ENCODE assay signal across 8 cellular contexts in the genomic region with DNA sequence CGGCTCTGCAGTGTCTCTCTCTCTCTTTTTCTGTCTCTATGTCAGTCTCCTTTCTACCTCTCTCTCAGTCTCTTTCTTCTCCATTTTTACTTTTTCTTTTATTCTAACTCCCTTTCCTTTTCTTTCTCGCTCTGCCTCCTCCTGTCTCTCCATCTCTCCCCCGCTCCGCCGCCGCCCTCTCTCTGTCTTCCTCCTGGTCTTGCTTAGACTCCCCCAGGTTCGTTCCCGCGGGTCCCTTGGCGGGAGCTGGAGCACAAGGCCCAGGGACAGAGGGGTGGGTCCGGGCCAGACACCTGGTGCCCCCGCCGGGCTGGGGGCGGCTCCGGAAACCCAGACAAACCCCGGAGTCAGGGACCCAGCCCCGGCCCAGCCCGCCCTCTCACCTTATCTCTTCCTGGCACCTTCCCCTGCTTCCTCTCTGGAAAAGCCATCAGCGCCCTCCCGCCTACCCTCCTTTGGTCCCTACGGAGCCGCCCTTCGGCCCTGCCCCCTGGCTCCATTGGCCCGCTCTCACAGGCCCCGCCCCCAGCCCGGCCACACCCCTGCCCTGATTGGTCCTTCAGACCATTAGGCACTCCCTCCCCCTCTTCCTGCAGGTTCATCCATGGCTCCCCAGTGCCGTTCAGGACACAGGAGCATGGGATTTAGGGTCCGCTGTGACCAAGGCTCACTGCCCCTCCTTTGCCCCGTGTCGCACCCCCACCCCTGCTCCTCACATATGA. TPM values are rescaled to one million over a fixed set of nuclear protein-coding genes. Genes with fewer than 3 reads are reported as not detected.
A peak's percentile ranks its signal among the peaks of the same experiment; 100 is the strongest.
DNase-seq lines count a peak whose midpoint lies in the region; ATAC-seq and TF ChIP-seq lines count a peak whose summit lies in the region.

No MANE protein-coding gene starts in this region.

- peaks cover 5% of the 10 kb centered on the region for H3K27me3 ChIP-seq in effector memory CD4-positive, alpha-beta T cell (replicated peaks; ENCODE audit: control insufficient read depth, insufficient read depth, low read length, poor library complexity, severe bottlenecking)
- no peaks in the 10 kb centered on the region for H3K27me3 ChIP-seq in testis

- no peaks in the 10 kb centered on the region for H3K9me3 ChIP-seq in effector memory CD4-positive, alpha-beta T cell (ENCODE audit: control insufficient read depth, low read length)
- H3K9me3 ChIP-seq in mucosa of descending colon (no peaks in the 10 kb centered on the region), testis (no peaks in the 10 kb centered on the region)

- ATAC-seq in activated CD4-positive, CD25-positive, alpha-beta regulatory T cell treated with anti-CD3 and anti-CD28 coated beads, Interleukin-2, amount 50 U/mL, for 24 hours: peak; percentile 63 to 76
- ATAC-seq in mucosa of descending colon: peak; percentile 89
- ATAC-seq in HG03097 (IDR thresholded peaks at IDR 0.05; ENCODE audit: low FRiP score, unreplicated experiment): no peak
- ATAC-seq in GM18907 (IDR thresholded peaks at IDR 0.05; ENCODE audit: unreplicated experiment): no peak

- WGBS in testis, 2 donors: 29 to 31% methylated on average over 30 of the region's 30 CpGs

- no peak for TF ChIP-seq POLR2A in testis (IDR thresholded peaks at IDR 0.05)

- peak overlapping the region; percentile 35 for H3K4me3 ChIP-seq in effector memory CD4-positive, alpha-beta T cell (ENCODE audit: insufficient read depth, low read depth, low read length, poor library complexity, severe bottlenecking)
- H3K4me3 ChIP-seq in mucosa of descending colon: no peak overlapping the region
- H3K4me3 ChIP-seq in testis: peak overlapping the region in 1 of 2 donors; percentile 27

- no peaks in the 10 kb centered on the region for H3K4me1 ChIP-seq in effector memory CD4-positive, alpha-beta T cell (ENCODE audit: control insufficient read depth, insufficient read depth, low read length, poor library complexity, severe bottlenecking)
- H3K4me1 ChIP-seq in mucosa of descending colon (ENCODE audit: low read depth): peaks cover 13% of the 10 kb centered on the region
- peaks cover 9% of the 10 kb centered on the region for H3K4me1 ChIP-seq in testis

- no peak for TF ChIP-seq CTCF in mucosa of descending colon (IDR thresholded peaks at IDR 0.05)
- TF ChIP-seq CTCF in testis (IDR thresholded peaks at IDR 0.05): no peak

- intact Hi-C loops in mucosa of descending colon (cut with DNase I, micrococcal nuclease): no loop called here
- intact Hi-C loops in testis (cut with DNase I; ENCODE audit: low total_unique reads): no loop called here

- peak; percentile 25 for DNase-seq in NCI-H2029 (lab: John Stamatoyannopoulos, UW)
- DNase-seq in NCI-H2029 treated with DMSO at 0.1 percent for 48 hours (lab: John Stamatoyannopoulos, UW): no peak
- DNase-seq in effector memory CD4-positive, alpha-beta T cell: no peak
- DNase-seq in mucosa of descending colon: peak; percentile 44 to 75 (median 60)
- DNase-seq in testis: peak; percentile 74

- no peaks in the 10 kb centered on the region for H3K36me3 ChIP-seq in effector memory CD4-positive, alpha-beta T cell (ENCODE audit: control insufficient read depth, insufficient read depth, low read length)
- H3K36me3 ChIP-seq in mucosa of descending colon (ENCODE audit: low read depth): no peaks in the 10 kb centered on the region
- H3K36me3 ChIP-seq in testis (ENCODE audit: low read depth, missing control alignments): no peaks in the 10 kb centered on the region

- no peak overlapping the region for H3K27ac ChIP-seq in effector memory CD4-positive, alpha-beta T cell (ENCODE audit: insufficient read depth, low read length, poor library complexity, severe bottlenecking)
- peak overlapping the region; percentile 8 to 74 for H3K27ac ChIP-seq in testis

RNA-seq across cellular contexts. Expression of a gene that starts 15.4 kb away (rescaled TPM):
- 100 to 1,000 TPM; 237 to 391 (median 284) TPM for total RNA-seq in mucosa of descending colon
- 100 to 1,000 TPM; 166 to 325 TPM for total RNA-seq in testis
- polyA plus RNA-seq in testis (ENCODE audit: insufficient read depth, low read depth, low replicate concordance): 309 TPM

RNA-seq across cellular contexts. Expression of a gene that starts 16.7 kb away (rescaled TPM):
- total RNA-seq in mucosa of descending colon: 100 to 1,000 TPM in 1 of 3 donors, 10 to 100 TPM in 2; 10.8 to 108 (median 30.3) TPM
- total RNA-seq in testis: 10 to 100 TPM; 26.8 to 33.9 TPM
- polyA plus RNA-seq in testis (ENCODE audit: insufficient read depth, low read depth, low replicate concordance): 37.0 TPM

RNA-seq across cellular contexts. Expression of a gene that starts 48.5 kb away (rescaled TPM):
- total RNA-seq in mucosa of descending colon (100 to 1,000 TPM; 228 to 527 (median 281) TPM), testis (100 to 1,000 TPM; 170 to 194 TPM)
- polyA plus RNA-seq in testis (ENCODE audit: insufficient read depth, low read depth, low replicate concordance): 197 TPM

Comparison
In these comparisons a context has a peak if more than half of its experiments do, and no peak if none do; other contexts are left out.
1. DNase-seq: peak in NCI-H2029 (single experiment), mucosa of descending colon (3 of 3) and testis (single experiment); none in NCI-H2029 treated with DMSO at 0.1 percent for 48 hours (single experiment) and effector memory CD4-positive, alpha-beta T cell (0 of 3).
2. ATAC-seq: peak in activated CD4-positive, CD25-positive, alpha-beta regulatory T cell treated with anti-CD3 and anti-CD28 coated beads, Interleukin-2, amount 50 U/mL, for 24 hours (2 of 2) and mucosa of descending colon (single experiment); none in HG03097 (single experiment) and GM18907 (single experiment).